ENCODE assay signal across 7 cellular contexts in the genomic region with DNA sequence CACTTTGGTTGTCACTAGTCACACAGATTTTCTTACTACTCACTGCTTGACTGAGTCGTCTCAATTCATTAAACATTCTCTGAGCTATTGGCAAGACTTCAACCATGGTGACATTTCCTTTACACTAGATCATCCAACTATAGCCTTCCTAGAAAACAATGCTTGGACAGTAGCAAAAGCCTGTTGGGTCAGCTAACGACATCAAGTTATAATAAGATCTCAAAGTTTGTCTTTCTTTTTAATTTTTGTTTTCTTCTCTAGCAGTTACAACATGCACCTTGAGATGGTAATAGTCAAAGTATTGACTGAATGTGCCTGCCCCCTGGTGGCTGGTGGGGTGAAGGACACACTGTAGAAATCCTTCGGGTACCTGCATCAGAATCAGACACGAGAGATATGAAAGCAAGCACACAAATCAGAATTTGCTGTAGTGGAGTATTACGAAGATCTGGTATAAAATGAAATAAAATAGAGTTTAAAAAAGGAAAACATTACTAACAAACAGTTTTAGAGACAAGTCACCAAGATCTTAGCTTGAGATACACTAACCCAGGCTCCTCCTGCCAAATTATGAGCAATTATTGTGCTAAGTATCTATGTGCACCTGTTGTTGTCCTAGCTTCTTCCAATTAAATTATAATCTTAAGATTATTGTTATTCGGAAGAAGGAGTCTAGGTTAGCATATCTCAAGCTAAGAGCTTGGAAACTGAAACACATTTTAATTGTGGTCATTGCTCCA.
DNase-seq lines count a peak whose midpoint lies in the region; ATAC-seq, FAIRE-seq and TF ChIP-seq lines count a peak whose summit lies in the region.

No MANE protein-coding gene starts in this region.

- no peak overlapping the region for H3K4me2 ChIP-seq in GM23338

- H3K4me3 ChIP-seq in GM23338 (no peak overlapping the region), small intestine (ENCODE audit: low read depth in 1 of 2, low read length in 2 of 2) (no peak overlapping the region)

- CTCF ChIA-PET in T-cell (lab: Charles Lee), result interaction anchor here (0.6 to 2.3 kb wide), 19 partner anchors 9 to 1280 kb away, joined by 3 to 24 read pairs (median 4); no protein-coding TSS in a partner anchor

- no peaks in the 10 kb centered on the region for H3K27me3 ChIP-seq in GM23338 (ENCODE audit: insufficient read depth)
- no peaks in the 10 kb centered on the region for H3K27me3 ChIP-seq in small intestine (ENCODE audit: control insufficient read depth in 2 of 2, insufficient read depth in 2 of 2, low read length in 2 of 2)

- H3K4me3 Mint-ChIP-seq in GM23338 (no peak overlapping the region), T-cell (no peak overlapping the region)

- no peaks in the 10 kb centered on the region; the same call in 1 of the 3 replicates for H3K9me3 Mint-ChIP-seq in GM23338
- H3K9me3 Mint-ChIP-seq in T-cell, result no peaks in the 10 kb centered on the region

- no peaks in the 10 kb centered on the region for H3K9me3 ChIP-seq in small intestine (ENCODE audit: control insufficient read depth, low read depth)

- H3K36me3 Mint-ChIP-seq in GM23338 (ENCODE audit: low read depth) (no peaks in the 10 kb centered on the region; the same call in 1 of the 3 replicates), T-cell (peaks cover 14% of the 10 kb centered on the region)

- H3K27ac Mint-ChIP-seq in GM23338 (no peak overlapping the region), T-cell (no peak overlapping the region)

- H3K27me3 Mint-ChIP-seq in GM23338 (ENCODE audit: insufficient read depth, low read depth, poor library complexity), result no peaks in the 10 kb centered on the region
- no peaks in the 10 kb centered on the region for H3K27me3 Mint-ChIP-seq in T-cell

- POLR2A ChIA-PET in T-cell (lab: Charles Lee), result interaction anchor here (0.6 to 0.7 kb wide), 2 partner anchors 24 to 28 kb away, joined by 3 read pairs; no protein-coding TSS in a partner anchor

- WGBS in small intestine, 3 donors, result 7 to 17% (median 10%) methylated on average over 6 of the region's 6 CpGs

- no peaks in the 10 kb centered on the region; the same call in 1 of the 2 replicates for H4K20me1 ChIP-seq in GM23338 (replicated peaks; ENCODE audit: insufficient read depth)

- H3K4me1 Mint-ChIP-seq in GM23338 (peaks cover 5% of the 10 kb centered on the region; the same call in 2 of the 3 replicates), T-cell (peaks cover 5 to 45% (median 8%) of the 10 kb centered on the region in 3 donors)

- H3K79me2 ChIP-seq in GM23338 (replicated peaks; ENCODE audit: insufficient read depth), result peaks cover 10% of the 10 kb centered on the region; the same call in 1 of the 2 replicates

- no peaks in the 10 kb centered on the region for H3F3A ChIP-seq in GM23338 (replicated peaks; ENCODE audit: low read depth)

- H3K4me1 ChIP-seq in GM23338 (ENCODE audit: insufficient read depth) (no peaks in the 10 kb centered on the region), small intestine (ENCODE audit: control insufficient read depth in 2 of 2, insufficient read depth in 1 of 2, low read depth in 1 of 2, low read length in 1 of 2) (peaks cover 0 to under 1% of the 10 kb centered on the region in 2 donors)

- H3K27ac ChIP-seq in GM23338 (ENCODE audit: low read depth) (no peak overlapping the region), small intestine (ENCODE audit: low read depth in 1 of 2, low read length in 1 of 2) (no peak overlapping the region)

- H3K36me3 ChIP-seq in GM23338 (ENCODE audit: insufficient read depth), result no peaks in the 10 kb centered on the region
- H3K36me3 ChIP-seq in small intestine (ENCODE audit: control insufficient read depth in 2 of 2, insufficient read depth in 2 of 2, low read length in 2 of 2), result no peaks in the 10 kb centered on the region

- no peaks in the 10 kb centered on the region; the same call in 1 of the 2 replicates for H3K9me2 ChIP-seq in GM23338 (ENCODE audit: insufficient read depth)

- ATAC-seq in GM23338 (peak; percentile 83), T-cell (replicated peaks in 1 of 4) (peak; percentile 72 to 77 (median 76))

- FAIRE-seq in small intestine (lab: Jason Lieb, UNC), result no peak

- DNase-seq in GM23338 (ENCODE audit: low spot score) (peak; percentile 81), LHCN-M2 (ENCODE audit: low read depth) (peak; percentile 44), T-cell (peak; percentile 18 to 74 (median 63)), amygdala (lab: John Stamatoyannopoulos, UW) (peak in 39 of 56 donors; percentile 2 to 76 (median 18)), hepatic stellate cell (ENCODE audit: low spot score) (peak; percentile 21), small intestine (peak; percentile 69)

- no peak overlapping the region for H2AFZ ChIP-seq in GM23338

- peak; percentile 85 for TF ChIP-seq CTCF in GM12873 (IDR thresholded peaks at IDR 0.05; ENCODE audit: insufficient read depth, low read depth, low read length, missing control alignments)
- TF ChIP-seq CTCF in GM23338 (conservative IDR thresholded peaks at IDR 0.05; ENCODE audit: low read depth in 2 of 2), result peak; percentile 89 to 98

TF ChIP-seq in GM23338, 12 proteins besides CTCF, POLR2A, EP300 and RAD21 (continues in another document):
- no peak for TF ChIP-seq EZH2phosphoT487 (IDR thresholded peaks at IDR 0.05; ENCODE audit: unreplicated experiment)
- TF ChIP-seq, protein P1, sequence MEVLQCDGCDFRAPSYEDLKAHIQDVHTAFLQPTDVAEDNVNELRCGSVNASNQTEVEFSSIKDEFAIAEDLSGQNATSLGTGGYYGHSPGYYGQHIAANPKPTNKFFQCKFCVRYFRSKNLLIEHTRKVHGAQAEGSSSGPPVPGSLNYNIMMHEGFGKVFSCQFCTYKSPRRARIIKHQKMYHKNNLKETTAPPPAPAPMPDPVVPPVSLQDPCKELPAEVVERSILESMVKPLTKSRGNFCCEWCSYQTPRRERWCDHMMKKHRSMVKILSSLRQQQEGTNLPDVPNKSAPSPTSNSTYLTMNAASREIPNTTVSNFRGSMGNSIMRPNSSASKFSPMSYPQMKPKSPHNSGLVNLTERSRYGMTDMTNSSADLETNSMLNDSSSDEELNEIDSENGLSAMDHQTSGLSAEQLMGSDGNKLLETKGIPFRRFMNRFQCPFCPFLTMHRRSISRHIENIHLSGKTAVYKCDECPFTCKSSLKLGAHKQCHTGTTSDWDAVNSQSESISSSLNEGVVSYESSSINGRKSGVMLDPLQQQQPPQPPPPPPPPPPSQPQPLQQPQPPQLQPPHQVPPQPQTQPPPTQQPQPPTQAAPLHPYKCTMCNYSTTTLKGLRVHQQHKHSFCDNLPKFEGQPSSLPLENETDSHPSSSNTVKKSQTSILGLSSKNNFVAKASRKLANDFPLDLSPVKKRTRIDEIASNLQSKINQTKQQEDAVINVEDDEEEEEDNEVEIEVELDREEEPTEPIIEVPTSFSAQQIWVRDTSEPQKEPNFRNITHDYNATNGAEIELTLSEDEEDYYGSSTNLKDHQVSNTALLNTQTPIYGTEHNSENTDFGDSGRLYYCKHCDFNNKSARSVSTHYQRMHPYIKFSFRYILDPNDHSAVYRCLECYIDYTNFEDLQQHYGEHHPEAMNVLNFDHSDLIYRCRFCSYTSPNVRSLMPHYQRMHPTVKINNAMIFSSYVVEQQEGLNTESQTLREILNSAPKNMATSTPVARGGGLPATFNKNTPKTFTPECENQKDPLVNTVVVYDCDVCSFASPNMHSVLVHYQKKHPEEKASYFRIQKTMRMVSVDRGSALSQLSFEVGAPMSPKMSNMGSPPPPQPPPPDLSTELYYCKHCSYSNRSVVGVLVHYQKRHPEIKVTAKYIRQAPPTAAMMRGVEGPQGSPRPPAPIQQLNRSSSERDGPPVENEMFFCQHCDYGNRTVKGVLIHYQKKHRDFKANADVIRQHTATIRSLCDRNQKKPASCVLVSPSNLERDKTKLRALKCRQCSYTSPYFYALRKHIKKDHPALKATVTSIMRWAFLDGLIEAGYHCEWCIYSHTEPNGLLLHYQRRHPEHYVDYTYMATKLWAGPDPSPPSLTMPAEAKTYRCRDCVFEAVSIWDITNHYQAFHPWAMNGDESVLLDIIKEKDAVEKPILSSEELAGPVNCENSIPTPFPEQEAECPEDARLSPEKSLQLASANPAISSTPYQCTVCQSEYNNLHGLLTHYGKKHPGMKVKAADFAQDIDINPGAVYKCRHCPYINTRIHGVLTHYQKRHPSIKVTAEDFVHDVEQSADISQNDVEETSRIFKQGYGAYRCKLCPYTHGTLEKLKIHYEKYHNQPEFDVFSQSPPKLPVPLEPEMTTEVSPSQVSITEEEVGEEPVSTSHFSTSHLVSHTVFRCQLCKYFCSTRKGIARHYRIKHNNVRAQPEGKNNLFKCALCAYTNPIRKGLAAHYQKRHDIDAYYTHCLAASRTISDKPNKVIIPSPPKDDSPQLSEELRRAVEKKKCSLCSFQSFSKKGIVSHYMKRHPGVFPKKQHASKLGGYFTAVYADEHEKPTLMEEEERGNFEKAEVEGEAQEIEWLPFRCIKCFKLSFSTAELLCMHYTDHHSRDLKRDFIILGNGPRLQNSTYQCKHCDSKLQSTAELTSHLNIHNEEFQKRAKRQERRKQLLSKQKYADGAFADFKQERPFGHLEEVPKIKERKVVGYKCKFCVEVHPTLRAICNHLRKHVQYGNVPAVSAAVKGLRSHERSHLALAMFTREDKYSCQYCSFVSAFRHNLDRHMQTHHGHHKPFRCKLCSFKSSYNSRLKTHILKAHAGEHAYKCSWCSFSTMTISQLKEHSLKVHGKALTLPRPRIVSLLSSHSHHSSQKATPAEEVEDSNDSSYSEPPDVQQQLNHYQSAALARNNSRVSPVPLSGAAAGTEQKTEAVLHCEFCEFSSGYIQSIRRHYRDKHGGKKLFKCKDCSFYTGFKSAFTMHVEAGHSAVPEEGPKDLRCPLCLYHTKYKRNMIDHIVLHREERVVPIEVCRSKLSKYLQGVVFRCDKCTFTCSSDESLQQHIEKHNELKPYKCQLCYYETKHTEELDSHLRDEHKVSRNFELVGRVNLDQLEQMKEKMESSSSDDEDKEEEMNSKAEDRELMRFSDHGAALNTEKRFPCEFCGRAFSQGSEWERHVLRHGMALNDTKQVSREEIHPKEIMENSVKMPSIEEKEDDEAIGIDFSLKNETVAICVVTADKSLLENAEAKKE (CRISPR knock-in tag; IDR thresholded peaks at IDR 0.05), result no peak

Comparison
In these comparisons a context has a peak if more than half of its experiments do, and no peak if none do; other contexts are left out.
1. DNase-seq: peak in every context shown above with its lines; median percentile 81 in GM23338; 69 in small intestine; 63 in T-cell; 44 in LHCN-M2; 21 in hepatic stellate cell; 18 in amygdala.